Comparison of ENCODE assay signal across 19 cellular contexts in genomic region chr16:30780549-30780948, GRCh38. TPM values are rescaled to one million over a fixed set of nuclear protein-coding genes. Genes with fewer than 3 reads are reported as not detected.
DNase-seq lines count a peak whose midpoint lies in the region; ATAC-seq and TF ChIP-seq lines count a peak whose summit lies in the region.
"Had no signal": no experiment of that assay in that cellular context is flagged by ENCODE, and none has a peak within 500 bp of the region (broad histone marks: within the 10 kb centered on the region; RNA-seq: fewer than 3 reads in every experiment).

No MANE protein-coding gene starts in this region.

- no peaks in the 10 kb centered on the region for H3K27me3 ChIP-seq in CD8-positive, alpha-beta memory T cell (ENCODE audit: insufficient read depth, low read length, poor library complexity, severe bottlenecking)
- H3K27me3 ChIP-seq: SJCRH30 had no signal

- H3K4me1 Mint-ChIP-seq in CD8-positive, alpha-beta memory T cell = peaks cover 6 to 20% (median 8%) of the 10 kb centered on the region in 3 donors
- H3K4me1 Mint-ChIP-seq in neural crest cell (peaks cover 18% of the 10 kb centered on the region), T-helper 17 cell (peaks cover 5% of the 10 kb centered on the region)

- H3K9me3 ChIP-seq in CD8-positive, alpha-beta memory T cell (ENCODE audit: low read length) = no peaks in the 10 kb centered on the region
- H3K9me3 ChIP-seq in T-helper 17 cell (ENCODE audit: control insufficient read depth, low read length, poor library complexity, severe bottlenecking) = no peaks in the 10 kb centered on the region
- H3K9me3 ChIP-seq: SJCRH30 had no signal

- 0 out of 2 replicates have a peak overlapping the region, but pooled peaks have one; percentile 22 for H3K27ac ChIP-seq in 22Rv1
- peak overlapping the region; percentile 0 for H3K27ac ChIP-seq in CD8-positive, alpha-beta memory T cell (ENCODE audit: low read depth, low read length)
- H3K27ac ChIP-seq: C4-2B, SJCRH30 had no signal

- peaks cover 0 to 11% (median 2%) of the 10 kb centered on the region in 3 donors for H3K36me3 Mint-ChIP-seq in CD8-positive, alpha-beta memory T cell
- peaks cover 9% of the 10 kb centered on the region for H3K36me3 Mint-ChIP-seq in neural crest cell (ENCODE audit: low read depth)
- peaks cover 3% of the 10 kb centered on the region for H3K36me3 Mint-ChIP-seq in T-helper 17 cell (ENCODE audit: low read depth)

- H3K9me3 Mint-ChIP-seq in CD8-positive, alpha-beta memory T cell = no peaks in the 10 kb centered on the region
- no peaks in the 10 kb centered on the region for H3K9me3 Mint-ChIP-seq in neural crest cell
- H3K9me3 Mint-ChIP-seq: GM23338 had no signal

- TF ChIP-seq CTCF in 22Rv1 (IDR thresholded peaks at IDR 0.05) (no peak), NB4 (IDR thresholded peaks at IDR 0.05; ENCODE audit: low read depth, low read length) (no peak), neural crest cell (conservative IDR thresholded peaks at IDR 0.05) (no peak)

- CTCF ChIA-PET in CD8-positive, alpha-beta memory T cell (lab: Charles Lee) = no interaction called here

- peak overlapping the region in 1 of 7 donors; percentile 64 for H3K4me3 Mint-ChIP-seq in CD8-positive, alpha-beta memory T cell
- H3K4me3 Mint-ChIP-seq in neural crest cell = peak overlapping the region; percentile 85
- no peak overlapping the region for H3K4me3 Mint-ChIP-seq in T-helper 17 cell
- H3K4me3 Mint-ChIP-seq: GM23338 had no signal

- ATAC-seq in T-helper 17 cell = no peak
- ATAC-seq: GM23338 had no signal

- H3K4me1 ChIP-seq in CD8-positive, alpha-beta memory T cell (ENCODE audit: insufficient read depth, low read length) = no peaks in the 10 kb centered on the region

- H3K27ac Mint-ChIP-seq in CD8-positive, alpha-beta memory T cell = no peak overlapping the region
- H3K27ac Mint-ChIP-seq in neural crest cell (ENCODE audit: unreplicated experiment) (no peak overlapping the region), T-helper 17 cell (no peak overlapping the region)
- H3K27ac Mint-ChIP-seq: GM23338 had no signal

- no peak for TF ChIP-seq POLR2A in NB4 (IDR thresholded peaks at IDR 0.05; ENCODE audit: extremely low read depth, insufficient read length)

- peaks cover 0 to 8% of the 10 kb centered on the region in 2 donors for H3K27me3 Mint-ChIP-seq in CD8-positive, alpha-beta memory T cell
- peaks cover 13% of the 10 kb centered on the region for H3K27me3 Mint-ChIP-seq in neural crest cell (ENCODE audit: low read depth)
- peaks cover 9% of the 10 kb centered on the region for H3K27me3 Mint-ChIP-seq in T-helper 17 cell

- DNase-seq in CD8-positive, alpha-beta memory T cell = no peak
- peak; percentile 84 for DNase-seq in NB4 (ENCODE audit: low read depth)
- no peak for DNase-seq in neural crest cell (ENCODE audit: low read depth, low spot score)
- DNase-seq in NCI-H1694 treated with DMSO at 0.1 percent for 48 hours (lab: John Stamatoyannopoulos, UW) = no peak
- DNase-seq in 8988T = no peak
- no peak for DNase-seq in T-helper 17 cell
- DNase-seq: ACHN, DND-41, HCEC 1CT, MM.1S, NCI-H1417, NCI-H187 treated with DMSO at 0.1 percent for 48 hours, NCI-H2227 treated with DMSO at 0.1 percent for 48 hours, NCI-H524, NCI-H82, SJCRH30 had no signal

- no peaks in the 10 kb centered on the region for H3K36me3 ChIP-seq in CD8-positive, alpha-beta memory T cell (ENCODE audit: insufficient read depth, low read length)

- no peak overlapping the region for H3K4me3 ChIP-seq in CD8-positive, alpha-beta memory T cell (ENCODE audit: low read length)
- no peak overlapping the region for H3K4me3 ChIP-seq in NB4 (ENCODE audit: low read depth, low read length)
- H3K4me3 ChIP-seq: GM23338, SJCRH30 had no signal

- POLR2A ChIA-PET in CD8-positive, alpha-beta memory T cell (lab: Charles Lee) = no interaction called here

RNA-seq across cellular contexts. Expression of gene ZNF629, which starts 6.5 kb away (rescaled TPM):
- total RNA-seq in CD8-positive, alpha-beta memory T cell = 1 to 10 TPM; 5.6 to 5.7 TPM
- 1.1 TPM for polyA plus RNA-seq in CD8-positive, alpha-beta memory T cell
- total RNA-seq in neural crest cell (41.0 and 41.4 TPM in 2 replicates), T-helper 17 cell (1 to 10 TPM; 1.4 to 1.5 TPM)

RNA-seq across cellular contexts. Expression of gene RNF40, which starts 18.4 kb away (rescaled TPM):
- total RNA-seq in CD8-positive, alpha-beta memory T cell = 100 to 1,000 TPM; 152 to 157 TPM
- polyA plus RNA-seq in CD8-positive, alpha-beta memory T cell = 61.9 TPM
- total RNA-seq in neural crest cell = 154 and 157 TPM in 2 replicates
- total RNA-seq in T-helper 17 cell = 10 to 100 TPM; 57.8 to 64.5 TPM

RNA-seq across cellular contexts. Expression of gene CFAP119, which starts 18.7 kb away (rescaled TPM):
- total RNA-seq in CD8-positive, alpha-beta memory T cell = 1 to 10 TPM; 6.5 to 6.9 TPM
- polyA plus RNA-seq in CD8-positive, alpha-beta memory T cell = 0.25 TPM
- total RNA-seq in neural crest cell = 14.4 and 18.5 TPM in 2 replicates
- 1 to 10 TPM; 1.1 to 2.0 TPM for total RNA-seq in T-helper 17 cell

RNA-seq across cellular contexts. Expression of gene PHKG2, which starts 32.3 kb away (rescaled TPM):
- total RNA-seq in CD8-positive, alpha-beta memory T cell = 10 to 100 TPM; 31.8 to 32.2 TPM
- 47.0 TPM for polyA plus RNA-seq in CD8-positive, alpha-beta memory T cell
- 39.2 and 40.8 TPM in 2 replicates for total RNA-seq in neural crest cell
- total RNA-seq in T-helper 17 cell = 10 to 100 TPM; 31.6 to 38.1 TPM
